17 cellular contexts compared by ENCODE assay signal in genomic region chr3:152650177-152650576, GRCh38.
DNase-seq lines count a peak whose midpoint lies in the region; ATAC-seq, FAIRE-seq and TF ChIP-seq lines count a peak whose summit lies in the region.
"Had no signal": no experiment of that assay in that cellular context is flagged by ENCODE, and none has a peak within 500 bp of the region (broad histone marks: within the 10 kb centered on the region; RNA-seq: fewer than 3 reads in every experiment).

No MANE protein-coding gene starts in this region.

- peak; percentile 51 for FAIRE-seq in K562 (lab: Jason Lieb, UNC)

- H3K27me3 Mint-ChIP-seq in activated CD8-positive, alpha-beta T cell treated with anti-CD3 and anti-CD28 coated beads, Interleukin-2, amount 10 ng/mL, durations not matched to agents 7 days and 5 days (ENCODE audit: low read depth): peaks cover 8% of the 10 kb centered on the region

- H3K27me3 ChIP-seq in K562 (ENCODE audit: control insufficient read depth in 2 of 2, insufficient read depth in 2 of 2, low read length in 2 of 2) (no peaks in the 10 kb centered on the region), layer of hippocampus (ENCODE audit: control insufficient read depth, insufficient read depth, low read length) (no peaks in the 10 kb centered on the region), BE2C (no peaks in the 10 kb centered on the region)
- H3K27me3 ChIP-seq: vagina had no signal

- no peak for TF ChIP-seq POLR2A in K562 (conservative IDR thresholded peaks at IDR 0.05)

- ATAC-seq in K562 (peak; percentile 39), sciatic nerve (peak; percentile 87), HG02678 (IDR thresholded peaks at IDR 0.05; ENCODE audit: unreplicated experiment) (no peak)
- ATAC-seq in activated CD8-positive, alpha-beta T cell treated with anti-CD3 and anti-CD28 coated beads, Interleukin-2, amount 10 ng/mL, durations not matched to agents 7 days and 5 days: no peak
- ATAC-seq: activated naive CD8-positive, alpha-beta T cell treated with anti-CD3 and anti-CD28 coated beads, Interleukin-2, amount 50 U/mL, for 24 hours had no signal

- no peak overlapping the region for H3K27ac Mint-ChIP-seq in activated CD8-positive, alpha-beta T cell treated with anti-CD3 and anti-CD28 coated beads, Interleukin-2, amount 10 ng/mL, durations not matched to agents 7 days and 5 days
- H3K27ac Mint-ChIP-seq: activated naive CD8-positive, alpha-beta T cell treated with anti-CD3 and anti-CD28 coated beads, Interleukin-2, amount 50 U/mL, for 24 hours; CD14-positive monocyte; T-helper 1 cell treated with Interleukin-12 subunit alpha and Interleukin-12 subunit beta and Interleukin-4 antibody, amounts not matched to agents 30 μg/mL and 1 μg/mL, for 36 hours had no signal

- TF ChIP-seq CTCF in K562 (IDR thresholded peaks at IDR 0.05 in 2 of 3, conservative IDR thresholded peaks at IDR 0.05 in 1 of 3; ENCODE audit: insufficient read depth in 2 of 3, low read depth in 1 of 3, low read length in 3 of 3) (no peak), BE2C (IDR thresholded peaks at IDR 0.05; ENCODE audit: low read depth, low read length) (no peak)

- CTCF ChIA-PET in K562 (lab: Yijun Ruan, JAX; ENCODE audit: low intra/inter-chr PET ratio): no interaction called here
- CTCF ChIA-PET in activated CD8-positive, alpha-beta T cell treated with anti-CD3 and anti-CD28 coated beads, Interleukin-2, amount 10 ng/mL, durations not matched to agents 7 days and 5 days (lab: Charles Lee): no interaction called here

- DNase-seq in LHCN-M2 (ENCODE audit: low read depth): peak; percentile 2
- no peak for DNase-seq in K562 (ENCODE audit: extremely low read depth in 1 of 4, low spot score in 3 of 4)
- DNase-seq in sciatic nerve (ENCODE audit: low spot score): no peak
- no peak for DNase-seq in BE2C
- no peak for DNase-seq in NCI-H446 (lab: John Stamatoyannopoulos, UW)
- no peak for DNase-seq in activated CD8-positive, alpha-beta T cell treated with anti-CD3 and anti-CD28 coated beads, Interleukin-2, amount 10 ng/mL, durations not matched to agents 7 days and 5 days
- DNase-seq: activated CD4-positive, alpha-beta T cell treated with anti-CD3 and anti-CD28 coated beads for 1 hour; activated naive CD8-positive, alpha-beta T cell treated with anti-CD3 and anti-CD28 coated beads, Interleukin-2, amount 50 U/mL, for 24 hours; dermis blood vessel endothelial cell; DMS79 treated with DMSO at 0.1 percent for 48 hours; NCI-H2171; stimulated activated CD4-positive, alpha-beta T cell treated with anti-CD3 and anti-CD28 coated beads, Interleukin-4, amount 100 ng/mL, for 1 hour had no signal

- no TSS peak for BruUV-seq in K562 (replicated peaks; lab: Mats Ljungman, UMichigan)

- no peaks in the 10 kb centered on the region for H3K9me3 Mint-ChIP-seq in activated CD8-positive, alpha-beta T cell treated with anti-CD3 and anti-CD28 coated beads, Interleukin-2, amount 10 ng/mL, durations not matched to agents 7 days and 5 days (ENCODE audit: insufficient read depth)
- H3K9me3 Mint-ChIP-seq: activated naive CD8-positive, alpha-beta T cell treated with anti-CD3 and anti-CD28 coated beads, Interleukin-2, amount 50 U/mL, for 24 hours; T-helper 1 cell treated with Interleukin-12 subunit alpha and Interleukin-12 subunit beta and Interleukin-4 antibody, amounts not matched to agents 30 μg/mL and 1 μg/mL, for 36 hours had no signal

- H3K4me3 ChIP-seq in K562 (no peak overlapping the region), BE2C (ENCODE audit: low read depth, low read length) (no peak overlapping the region)
- H3K4me3 ChIP-seq: vagina had no signal

- TF ChIP-seq EP300 in K562 (IDR thresholded peaks at IDR 0.05; ENCODE audit: low read length): no peak

- H3K27ac ChIP-seq in K562 (ENCODE audit: extremely low read depth, low read depth, low read length) (no peak overlapping the region), layer of hippocampus (ENCODE audit: low read depth, low read length) (peak overlapping the region; percentile 54)
- H3K27ac ChIP-seq: vagina had no signal

- no peak overlapping the region for H3K4me2 ChIP-seq in K562 (ENCODE audit: insufficient read depth, low read length)

- in situ Hi-C loops in K562 (cut with MboI): no loop called here

- 34% methylated on average over 4 of the region's 4 CpGs for WGBS in K562 (ENCODE audit: insufficient coverage, low coverage, missing lambda C conversion rate)

- H3K9me3 ChIP-seq in K562 (replicated peaks; ENCODE audit: control insufficient read depth, insufficient read depth, low read depth, low read length) (no peaks in the 10 kb centered on the region), BE2C (no peaks in the 10 kb centered on the region)
- H3K9me3 ChIP-seq: vagina had no signal

- POLR2A ChIA-PET in K562 (lab: Yijun Ruan, JAX): interaction anchor here (0.6 to 2.1 kb wide), 2 partner anchors 11 to 663 kb away, joined by 3 to 7 read pairs; no protein-coding TSS in a partner anchor
- POLR2A ChIA-PET in activated CD8-positive, alpha-beta T cell treated with anti-CD3 and anti-CD28 coated beads, Interleukin-2, amount 10 ng/mL, durations not matched to agents 7 days and 5 days (lab: Charles Lee): no interaction called here

- peaks cover 0 to 16% of the 10 kb centered on the region in 2 experiments; a peak in 4 of 5 replicates for H3K4me1 ChIP-seq in K562 (replicated peaks in 1 of 2; ENCODE audit: control insufficient read depth in 2 of 2, insufficient read depth in 2 of 2, low read length in 2 of 2)
- no peaks in the 10 kb centered on the region; the same call in 1 of the 2 replicates for H3K4me1 ChIP-seq in BE2C
- H3K4me1 ChIP-seq: vagina had no signal

- intact Hi-C loops in K562 (cut with micrococcal nuclease) (no loop called here), sciatic nerve (cut with DNase I) (no loop called here)

- no peak for TF ChIP-seq RAD21 in K562 (CRISPR knock-in tag; conservative IDR thresholded peaks at IDR 0.05 in 1 of 2, IDR thresholded peaks at IDR 0.05 in 1 of 2)

- no peaks in the 10 kb centered on the region for H3K79me2 ChIP-seq in K562 (ENCODE audit: control insufficient read depth, insufficient read depth, low read length)

- H3K4me3 Mint-ChIP-seq in activated CD8-positive, alpha-beta T cell treated with anti-CD3 and anti-CD28 coated beads, Interleukin-2, amount 10 ng/mL, durations not matched to agents 7 days and 5 days: no peak overlapping the region
- H3K4me3 Mint-ChIP-seq: activated naive CD8-positive, alpha-beta T cell treated with anti-CD3 and anti-CD28 coated beads, Interleukin-2, amount 50 U/mL, for 24 hours; CD14-positive monocyte; T-helper 1 cell treated with Interleukin-12 subunit alpha and Interleukin-12 subunit beta and Interleukin-4 antibody, amounts not matched to agents 30 μg/mL and 1 μg/mL, for 36 hours had no signal

- H4K20me1 ChIP-seq in K562 (replicated peaks; ENCODE audit: control insufficient read depth, insufficient read depth, low read length): no peaks in the 10 kb centered on the region

- H3K9ac ChIP-seq in K562 (ENCODE audit: insufficient read depth in 1 of 2, low read depth in 2 of 2, low read length in 2 of 2): no peak overlapping the region; a peak in 1 of 4 replicates

- no peaks in the 10 kb centered on the region for H3K36me3 Mint-ChIP-seq in activated CD8-positive, alpha-beta T cell treated with anti-CD3 and anti-CD28 coated beads, Interleukin-2, amount 10 ng/mL, durations not matched to agents 7 days and 5 days (ENCODE audit: low read depth)
- H3K36me3 Mint-ChIP-seq: CD14-positive monocyte had no signal

- no peaks in the 10 kb centered on the region for H3K9me1 ChIP-seq in K562 (ENCODE audit: control insufficient read depth, insufficient read depth, low read length)

- H3K4me1 Mint-ChIP-seq in activated CD8-positive, alpha-beta T cell treated with anti-CD3 and anti-CD28 coated beads, Interleukin-2, amount 10 ng/mL, durations not matched to agents 7 days and 5 days (ENCODE audit: low read depth): no peaks in the 10 kb centered on the region
- H3K4me1 Mint-ChIP-seq: activated naive CD8-positive, alpha-beta T cell treated with anti-CD3 and anti-CD28 coated beads, Interleukin-2, amount 50 U/mL, for 24 hours had no signal

- H2AFZ ChIP-seq in K562 (ENCODE audit: low read depth, low read length): peak overlapping the region; percentile 53

- H3K36me3 ChIP-seq in K562 (ENCODE audit: control insufficient read depth, insufficient read depth, low read length): no peaks in the 10 kb centered on the region
- H3K36me3 ChIP-seq in BE2C: no peaks in the 10 kb centered on the region
- H3K36me3 ChIP-seq: vagina had no signal

TF ChIP-seq in K562, 482 proteins besides CTCF, POLR2A, EP300 and RAD21 (continues in another document):
- no peak for TF ChIP-seq MCM7 (IDR thresholded peaks at IDR 0.05)
- TF ChIP-seq DACH1 (IDR thresholded peaks at IDR 0.05; ENCODE audit: partially characterized antibody): no peak
- TF ChIP-seq, protein P1, sequence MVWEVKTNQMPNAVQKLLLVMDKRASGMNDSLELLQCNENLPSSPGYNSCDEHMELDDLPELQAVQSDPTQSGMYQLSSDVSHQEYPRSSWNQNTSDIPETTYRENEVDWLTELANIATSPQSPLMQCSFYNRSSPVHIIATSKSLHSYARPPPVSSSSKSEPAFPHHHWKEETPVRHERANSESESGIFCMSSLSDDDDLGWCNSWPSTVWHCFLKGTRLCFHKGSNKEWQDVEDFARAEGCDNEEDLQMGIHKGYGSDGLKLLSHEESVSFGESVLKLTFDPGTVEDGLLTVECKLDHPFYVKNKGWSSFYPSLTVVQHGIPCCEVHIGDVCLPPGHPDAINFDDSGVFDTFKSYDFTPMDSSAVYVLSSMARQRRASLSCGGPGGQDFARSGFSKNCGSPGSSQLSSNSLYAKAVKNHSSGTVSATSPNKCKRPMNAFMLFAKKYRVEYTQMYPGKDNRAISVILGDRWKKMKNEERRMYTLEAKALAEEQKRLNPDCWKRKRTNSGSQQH (CRISPR knock-in tag; IDR thresholded peaks at IDR 0.05): no peak
- TF ChIP-seq, protein P2, sequence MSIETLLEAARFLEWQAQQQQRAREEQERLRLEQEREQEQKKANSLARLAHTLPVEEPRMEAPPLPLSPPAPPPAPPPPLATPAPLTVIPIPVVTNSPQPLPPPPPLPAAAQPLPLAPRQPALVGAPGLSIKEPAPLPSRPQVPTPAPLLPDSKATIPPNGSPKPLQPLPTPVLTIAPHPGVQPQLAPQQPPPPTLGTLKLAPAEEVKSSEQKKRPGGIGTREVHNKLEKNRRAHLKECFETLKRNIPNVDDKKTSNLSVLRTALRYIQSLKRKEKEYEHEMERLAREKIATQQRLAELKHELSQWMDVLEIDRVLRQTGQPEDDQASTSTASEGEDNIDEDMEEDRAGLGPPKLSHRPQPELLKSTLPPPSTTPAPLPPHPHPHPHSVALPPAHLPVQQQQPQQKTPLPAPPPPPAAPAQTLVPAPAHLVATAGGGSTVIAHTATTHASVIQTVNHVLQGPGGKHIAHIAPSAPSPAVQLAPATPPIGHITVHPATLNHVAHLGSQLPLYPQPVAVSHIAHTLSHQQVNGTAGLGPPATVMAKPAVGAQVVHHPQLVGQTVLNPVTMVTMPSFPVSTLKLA (conservative IDR thresholded peaks at IDR 0.05): no peak
- TF ChIP-seq CREBBP (IDR thresholded peaks at IDR 0.05; ENCODE audit: low read depth, low read length): no peak

Comparison
In these comparisons a context has a peak if more than half of its experiments do, and no peak if none do; other contexts are left out.
1. ATAC-seq: peak in K562 (single experiment) and sciatic nerve (single experiment); none in HG02678 (single experiment) and activated CD8-positive, alpha-beta T cell treated with anti-CD3 and anti-CD28 coated beads, Interleukin-2, amount 10 ng/mL, durations not matched to agents 7 days and 5 days (single experiment).